In genomic region chr7:23434147-23434676, GRCh38 we compare ENCODE assay signal across 18 cellular contexts. TPM values are rescaled to one million over a fixed set of nuclear protein-coding genes. Genes with fewer than 3 reads are reported as not detected.
DNase-seq lines count a peak whose midpoint lies in the region; ATAC-seq and TF ChIP-seq lines count a peak whose summit lies in the region.
"Had no signal": no experiment of that assay in that cellular context is flagged by ENCODE, and none has a peak within 500 bp of the region (broad histone marks: within the 10 kb centered on the region; RNA-seq: fewer than 3 reads in every experiment).

No MANE protein-coding gene starts in this region.

- H4K20me1 ChIP-seq in PC-9 (ENCODE audit: insufficient read depth) (peaks cover 50% of the 10 kb centered on the region), hepatocyte (ENCODE audit: insufficient read depth, poor library complexity, severe bottlenecking) (peaks cover 38% of the 10 kb centered on the region)

- POLR2A ChIA-PET in PC-9 (lab: Charles Lee; ENCODE audit: unreplicated experiment): no interaction called here

- H3K27ac ChIP-seq in PC-9 (peak overlapping the region; percentile 6; the same call in 1 of the 2 replicates), hepatocyte (no peak overlapping the region)
- H3K27ac ChIP-seq: GM23248 had no signal

- no peaks in the 10 kb centered on the region for H3K9me3 Mint-ChIP-seq in endothelial cell (ENCODE audit: unreplicated experiment)
- H3K9me3 Mint-ChIP-seq: CD4-positive, alpha-beta T cell had no signal

- H3K9me2 ChIP-seq in PC-9 (ENCODE audit: insufficient read depth) (no peaks in the 10 kb centered on the region), hepatocyte (replicated peaks; ENCODE audit: insufficient read depth) (no peaks in the 10 kb centered on the region)

- H2AFZ ChIP-seq in PC-9 (no peak overlapping the region), hepatocyte (no peak overlapping the region)
- H2AFZ ChIP-seq: GM23248 had no signal

- H3K79me2 ChIP-seq in PC-9 (ENCODE audit: low read depth): peaks cover 99% of the 10 kb centered on the region
- H3K79me2 ChIP-seq in hepatocyte: peaks cover 94% of the 10 kb centered on the region

- CTCF ChIA-PET in PC-9 (lab: Charles Lee): no interaction called here

- peaks cover 21% of the 10 kb centered on the region for H3K4me1 Mint-ChIP-seq in endothelial cell (ENCODE audit: unreplicated experiment)
- H3K4me1 Mint-ChIP-seq: B cell had no signal

- H3K4me2 ChIP-seq in PC-9: no peak overlapping the region
- H3K4me2 ChIP-seq in hepatocyte: no peak overlapping the region

- WGBS in hepatocyte (ENCODE audit: low lambda C conversion rate, missing lambda C conversion rate): 87% methylated on average over 4 of the region's 4 CpGs

- no peak overlapping the region for H3K4me3 Mint-ChIP-seq in endothelial cell (ENCODE audit: unreplicated experiment)
- H3K4me3 Mint-ChIP-seq: B cell; CD4-positive, alpha-beta T cell had no signal

- H3K27me3 ChIP-seq in PC-9 (ENCODE audit: insufficient read depth, low read depth) (no peaks in the 10 kb centered on the region), hepatocyte (no peaks in the 10 kb centered on the region)
- H3K27me3 ChIP-seq: MG63 had no signal

- H3F3A ChIP-seq in PC-9 (ENCODE audit: insufficient read depth, low read depth): peaks cover 36% of the 10 kb centered on the region

- peaks cover 2% of the 10 kb centered on the region for H3K27me3 Mint-ChIP-seq in endothelial cell (ENCODE audit: unreplicated experiment)

- intact Hi-C loops in PC-9 (cut with micrococcal nuclease; ENCODE audit: unreplicated experiment) (no loop called here), sciatic nerve (cut with DNase I) (no loop called here)

- DNase-seq in PC-9 (no peak), endothelial cell (ENCODE audit: low spot score) (no peak), hepatocyte (ENCODE audit: low spot score) (no peak), sciatic nerve (ENCODE audit: low spot score) (no peak)
- DNase-seq in stimulated activated CD4-positive, alpha-beta T cell treated with anti-CD3 and anti-CD28 coated beads, Interleukin-4, amount 100 ng/mL, for 1 hour: no peak
- DNase-seq: CD4-positive, alpha-beta T cell; DMS79 treated with DMSO at 0.1 percent for 48 hours; GF-D8; GM23248; MG63; NCI-H1092 treated with DMSO at 0.1 percent for 48 hours; NCI-H187; NCI-H446 treated with DMSO at 0.1 percent for 48 hours; NCI-H82; SHP77 treated with DMSO at 0.1 percent for 48 hours had no signal

- no peaks in the 10 kb centered on the region for H3K36me3 Mint-ChIP-seq in endothelial cell (ENCODE audit: low read depth, unreplicated experiment)

- H3K4me1 ChIP-seq in PC-9 (replicated peaks; ENCODE audit: insufficient read depth) (peaks cover 29% of the 10 kb centered on the region), hepatocyte (ENCODE audit: insufficient read depth) (peaks cover 17% of the 10 kb centered on the region)

- H3K27ac Mint-ChIP-seq in endothelial cell (ENCODE audit: unreplicated experiment): peak overlapping the region; percentile 61
- H3K27ac Mint-ChIP-seq: B cell; CD4-positive, alpha-beta T cell had no signal

- no TSS peak for BruUV-seq in PC-9 (replicated peaks; lab: Mats Ljungman, UMichigan)

- H3K4me3 ChIP-seq in PC-9: no peak overlapping the region
- H3K4me3 ChIP-seq in hepatocyte: no peak overlapping the region
- H3K4me3 ChIP-seq: GM23248, MG63 had no signal

- H3K9me3 ChIP-seq in PC-9 (ENCODE audit: insufficient read depth, low read depth) (no peaks in the 10 kb centered on the region), hepatocyte (ENCODE audit: low read depth) (no peaks in the 10 kb centered on the region)
- H3K9me3 ChIP-seq: MG63 had no signal

- peak; percentile 61 for ATAC-seq in GM18907 (IDR thresholded peaks at IDR 0.05; ENCODE audit: unreplicated experiment)
- ATAC-seq in sciatic nerve: no peak
- no peak for ATAC-seq in GM19452 (IDR thresholded peaks at IDR 0.05; ENCODE audit: unreplicated experiment)

- peaks cover 14% of the 10 kb centered on the region for H3K36me3 ChIP-seq in PC-9 (ENCODE audit: low read depth)
- H3K36me3 ChIP-seq in hepatocyte (replicated peaks; ENCODE audit: insufficient read depth, low read depth): no peaks in the 10 kb centered on the region

- no peak for TF ChIP-seq CTCF in PC-9 (conservative IDR thresholded peaks at IDR 0.05)
- no peak for TF ChIP-seq CTCF in endothelial cell (IDR thresholded peaks at IDR 0.05; ENCODE audit: unreplicated experiment)
- TF ChIP-seq CTCF in hepatocyte (IDR thresholded peaks at IDR 0.05; ENCODE audit: poor library complexity): no peak

RNA-seq across cellular contexts. Expression of gene IGF2BP3, which starts 36.1 kb away (rescaled TPM):
- 132 and 139 TPM in 2 replicates for total RNA-seq in PC-9 (2021)
- 92.8 TPM for total RNA-seq in endothelial cell (ENCODE audit: unreplicated experiment)
- total RNA-seq in hepatocyte: 73.1 and 75.7 TPM in 2 replicates
- 28.9 and 31.1 TPM in 2 replicates for polyA plus RNA-seq in hepatocyte
- total RNA-seq in sciatic nerve: 2.0 TPM
- total RNA-seq: CD4-positive, alpha-beta T cell had no signal

Comparison
In these comparisons a context has a peak if more than half of its experiments do, and no peak if none do; other contexts are left out.
1. RNA of gene IGF2BP3, which starts 36.1 kb away (total RNA-seq): 132 to 139 TPM in PC-9, 92.8 TPM in endothelial cell (single experiment) and 73.1 to 75.7 TPM in hepatocyte; 2.0 TPM in sciatic nerve (single experiment); every median in the first group is over 10 times any median in the second.